In the genomic region with DNA sequence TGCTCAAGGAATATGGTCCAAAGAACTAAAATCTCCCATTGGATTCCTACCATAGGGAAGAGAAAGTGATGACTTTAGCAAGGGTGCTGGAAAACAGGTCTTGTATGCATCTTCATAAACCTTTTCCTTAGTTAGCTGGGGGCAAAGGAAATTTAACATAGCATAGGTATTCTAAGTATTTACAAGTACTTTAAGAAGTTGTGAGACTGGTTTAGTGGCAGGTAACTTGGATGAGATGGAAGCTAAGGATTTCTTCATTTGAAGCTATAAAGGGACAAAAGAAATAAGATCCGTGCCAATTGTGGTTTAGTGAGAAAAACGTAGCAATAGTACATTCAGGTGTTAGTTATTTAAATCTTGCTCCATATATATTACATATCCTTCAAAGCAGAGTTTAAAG, we compare ENCODE assay signal across 25 cellular contexts.
DNase-seq lines count a peak whose midpoint lies in the region; ATAC-seq and TF ChIP-seq lines count a peak whose summit lies in the region.
"Had no signal": no experiment of that assay in that cellular context is flagged by ENCODE, and none has a peak within 500 bp of the region (broad histone marks: within the 10 kb centered on the region; RNA-seq: fewer than 3 reads in every experiment).

No MANE protein-coding gene starts in this region.

- no peak overlapping the region for H3K4me3 Mint-ChIP-seq in GM23338
- H3K4me3 Mint-ChIP-seq in T-helper 2 cell treated with Interferon-gamma antibody and Interleukin-4, amounts not matched to agents 5 μg/mL and 100 μg/mL, for 36 hours, result no peak overlapping the region
- H3K4me3 Mint-ChIP-seq: B cell; CD8-positive, alpha-beta T cell had no signal

- no peak for TF ChIP-seq POLR2A in thyroid gland (IDR thresholded peaks at IDR 0.05)

- H3K9me3 ChIP-seq in PC-9 (ENCODE audit: insufficient read depth, low read depth) (no peaks in the 10 kb centered on the region), thyroid gland (no peaks in the 10 kb centered on the region)
- H3K9me3 ChIP-seq: A549, MG63, SJCRH30 had no signal

- no peak overlapping the region for H3K4ac ChIP-seq in mesendoderm (ENCODE audit: low read depth, low read length)

- POLR2A ChIA-PET in PC-9 (lab: Charles Lee; ENCODE audit: unreplicated experiment), result interaction anchor here (0.6 kb wide), 1 partner anchor 383 kb away, joined by 3 read pairs; no protein-coding TSS in a partner anchor

- no peaks in the 10 kb centered on the region for H3K36me3 ChIP-seq in GM23338 (ENCODE audit: insufficient read depth)
- H3K36me3 ChIP-seq in PC-9 (ENCODE audit: low read depth), result no peaks in the 10 kb centered on the region
- H3K36me3 ChIP-seq in mesendoderm (ENCODE audit: control insufficient read depth, insufficient read depth, low read length), result no peaks in the 10 kb centered on the region
- no peaks in the 10 kb centered on the region for H3K36me3 ChIP-seq in thyroid gland
- H3K36me3 ChIP-seq in H7 (replicated peaks; ENCODE audit: control insufficient read depth, insufficient read depth, low read length), result no peaks in the 10 kb centered on the region
- H3K36me3 ChIP-seq: MG63, SJCRH30 had no signal

- peaks cover 10% of the 10 kb centered on the region for H3K9me2 ChIP-seq in GM23338 (ENCODE audit: insufficient read depth)
- H3K9me2 ChIP-seq in PC-9 (ENCODE audit: insufficient read depth), result no peaks in the 10 kb centered on the region

- no peak overlapping the region for H3K4me2 ChIP-seq in GM23338
- H3K4me2 ChIP-seq in PC-9, result peak overlapping the region; percentile 64
- no peak overlapping the region for H3K4me2 ChIP-seq in mesendoderm (ENCODE audit: low read length)
- H3K4me2 ChIP-seq: A549 had no signal

- H3K27me3 Mint-ChIP-seq in GM23338 (ENCODE audit: insufficient read depth, low read depth, poor library complexity), result peaks cover 1% of the 10 kb centered on the region
- no peaks in the 10 kb centered on the region for H3K27me3 Mint-ChIP-seq in T-helper 2 cell treated with Interferon-gamma antibody and Interleukin-4, amounts not matched to agents 5 μg/mL and 100 μg/mL, for 36 hours (ENCODE audit: low read depth)
- H3K27me3 Mint-ChIP-seq: B cell had no signal

- peaks cover 29% of the 10 kb centered on the region for H3K4me1 Mint-ChIP-seq in GM23338
- no peaks in the 10 kb centered on the region for H3K4me1 Mint-ChIP-seq in T-helper 2 cell treated with Interferon-gamma antibody and Interleukin-4, amounts not matched to agents 5 μg/mL and 100 μg/mL, for 36 hours (ENCODE audit: low read depth)
- H3K4me1 Mint-ChIP-seq: B cell had no signal

- intact Hi-C loops in PC-9 (cut with micrococcal nuclease; ENCODE audit: unreplicated experiment), result loop anchor here (1.0 to 2.0 kb wide), 3 partner anchors 12 to 44 kb away; no protein-coding TSS in a partner anchor
- intact Hi-C loops in thyroid gland (cut with DNase I), result no loop called here

- H2AFZ ChIP-seq in GM23338 (no peak overlapping the region), PC-9 (no peak overlapping the region)

- CTCF ChIA-PET in PC-9 (lab: Charles Lee), result no interaction called here

- H2BK120ac ChIP-seq in mesendoderm (ENCODE audit: low read depth, low read length), result no peak overlapping the region

- H3K23ac ChIP-seq in mesendoderm (ENCODE audit: low read length), result no peak overlapping the region

- H3F3A ChIP-seq in GM23338 (replicated peaks; ENCODE audit: low read depth) (no peaks in the 10 kb centered on the region), PC-9 (ENCODE audit: insufficient read depth, low read depth) (peaks cover 37% of the 10 kb centered on the region)

- no peak overlapping the region for H2AK5ac ChIP-seq in mesendoderm (ENCODE audit: low read length)

- H3K79me1 ChIP-seq in mesendoderm (ENCODE audit: low read length), result no peaks in the 10 kb centered on the region

- no peak overlapping the region for H4K5ac ChIP-seq in mesendoderm (ENCODE audit: low read length)

- H3K4me3 ChIP-seq in GM23338 (no peak overlapping the region), PC-9 (no peak overlapping the region; the same call in 1 of the 2 replicates), epithelial cell of esophagus (ENCODE audit: low read length) (no peak overlapping the region), mesendoderm (ENCODE audit: low read length) (no peak overlapping the region), thyroid gland (replicated peaks in 1 of 3) (no peak overlapping the region), H7 (ENCODE audit: insufficient read depth, low read depth, low read length) (no peak overlapping the region)
- H3K4me3 ChIP-seq: A549, GM12878, MG63, SJCRH30 had no signal

- no peak overlapping the region for H2BK5ac ChIP-seq in mesendoderm (ENCODE audit: low read length)

- H3K36me3 Mint-ChIP-seq in GM23338 (ENCODE audit: low read depth), result peaks cover 7% of the 10 kb centered on the region; the same call in 2 of the 3 replicates
- H3K36me3 Mint-ChIP-seq in T-helper 2 cell treated with Interferon-gamma antibody and Interleukin-4, amounts not matched to agents 5 μg/mL and 100 μg/mL, for 36 hours (ENCODE audit: low read depth), result no peaks in the 10 kb centered on the region

- H3K79me2 ChIP-seq in GM23338 (replicated peaks; ENCODE audit: insufficient read depth), result no peaks in the 10 kb centered on the region
- H3K79me2 ChIP-seq in PC-9 (ENCODE audit: low read depth), result no peaks in the 10 kb centered on the region
- H3K79me2 ChIP-seq in mesendoderm (ENCODE audit: control insufficient read depth, insufficient read depth, low read length), result no peaks in the 10 kb centered on the region

- TF ChIP-seq CTCF in GM23338 (conservative IDR thresholded peaks at IDR 0.05; ENCODE audit: low read depth in 2 of 2) (no peak), PC-9 (conservative IDR thresholded peaks at IDR 0.05) (no peak), epithelial cell of esophagus (IDR thresholded peaks at IDR 0.05; ENCODE audit: insufficient read depth, low read depth, low read length, missing control alignments) (no peak), thyroid gland (IDR thresholded peaks at IDR 0.05) (no peak)

- no peak overlapping the region for H3K18ac ChIP-seq in mesendoderm (ENCODE audit: low read length)

- H3K27ac ChIP-seq in GM23338 (ENCODE audit: low read depth), result no peak overlapping the region
- H3K27ac ChIP-seq in PC-9, result peak overlapping the region; percentile 92
- H3K27ac ChIP-seq in mesendoderm (ENCODE audit: low read depth, low read length), result no peak overlapping the region
- no peak overlapping the region for H3K27ac ChIP-seq in thyroid gland
- H3K27ac ChIP-seq: A549, C4-2B, SJCRH30 had no signal

- ATAC-seq in GM23338, result no peak
- ATAC-seq: A549; CD8-positive, alpha-beta T cell; GM12878; HCT116 had no signal

- H3K9ac ChIP-seq in mesendoderm (ENCODE audit: low read length), result no peak overlapping the region

- DNase-seq in GM23338 (ENCODE audit: low spot score) (peak; percentile 42), PC-9 (peak in 1 of 2 experiments; percentile 96), epithelial cell of esophagus (ENCODE audit: low read depth) (peak; percentile 85), mesendoderm (peak; percentile 80), thyroid gland (no peak), H7 (no peak)
- DNase-seq in T-helper 2 cell treated with Interferon-gamma antibody and Interleukin-4, amounts not matched to agents 5 μg/mL and 100 μg/mL, for 36 hours (ENCODE audit: low spot score), result no peak
- DNase-seq: CD8-positive, alpha-beta T cell; DMS 273 treated with DMSO at 0.1 percent for 48 hours; DMS79; EL; GDM1; KG1; MG63; NCI-H1694; NCI-H2029 treated with DMSO at 0.1 percent for 48 hours; NCI-H446 treated with DMSO at 0.1 percent for 48 hours; NCI-H82; NK-92 treated with Interleukin-12 subunit alpha and Interleukin-12 subunit beta, amount 100 ng/mL, for 24 hours had no signal

- H4K20me1 ChIP-seq in GM23338 (replicated peaks; ENCODE audit: insufficient read depth) (no peaks in the 10 kb centered on the region), PC-9 (ENCODE audit: insufficient read depth) (no peaks in the 10 kb centered on the region)

- no peak overlapping the region for H4K8ac ChIP-seq in mesendoderm (ENCODE audit: low read depth, low read length)

- H3K4me1 ChIP-seq in GM23338 (ENCODE audit: insufficient read depth) (peaks cover 29% of the 10 kb centered on the region), PC-9 (replicated peaks; ENCODE audit: insufficient read depth) (peaks cover 59% of the 10 kb centered on the region), mesendoderm (ENCODE audit: control insufficient read depth, low read depth, low read length) (peaks cover 10% of the 10 kb centered on the region), thyroid gland (no peaks in the 10 kb centered on the region)
- H3K4me1 ChIP-seq: A549 had no signal

- no peak overlapping the region for H3K56ac ChIP-seq in mesendoderm (ENCODE audit: low read length)

- WGBS in mesendoderm (ENCODE audit: extremely low coverage, insufficient coverage, low lambda C conversion rate), result no CpG with 5 or more reads among the region's 2 CpGs
- WGBS in thyroid gland, 2 donors, result 40 to 48% methylated on average over 2 of the region's 2 CpGs

- H2BK15ac ChIP-seq in mesendoderm (replicated peaks; ENCODE audit: low read depth), result no peak overlapping the region

- no peaks in the 10 kb centered on the region for H3K9me3 Mint-ChIP-seq in GM23338
- no peaks in the 10 kb centered on the region for H3K9me3 Mint-ChIP-seq in T-helper 2 cell treated with Interferon-gamma antibody and Interleukin-4, amounts not matched to agents 5 μg/mL and 100 μg/mL, for 36 hours
- H3K9me3 Mint-ChIP-seq: CD8-positive, alpha-beta T cell had no signal

- BruUV-seq in PC-9 (replicated peaks; lab: Mats Ljungman, UMichigan), result no TSS peak

- H3K27me3 ChIP-seq in GM23338 (ENCODE audit: insufficient read depth) (no peaks in the 10 kb centered on the region), PC-9 (ENCODE audit: insufficient read depth, low read depth) (no peaks in the 10 kb centered on the region), mesendoderm (ENCODE audit: insufficient read depth, low read length, poor library complexity) (no peaks in the 10 kb centered on the region), thyroid gland (no peaks in the 10 kb centered on the region), H7 (ENCODE audit: control insufficient read depth, insufficient read depth, low read length) (no peaks in the 10 kb centered on the region)
- H3K27me3 ChIP-seq: MG63, SJCRH30 had no signal

- H3K27ac Mint-ChIP-seq in GM23338, result no peak overlapping the region; the same call in 1 of the 2 replicates
- no peak overlapping the region for H3K27ac Mint-ChIP-seq in T-helper 2 cell treated with Interferon-gamma antibody and Interleukin-4, amounts not matched to agents 5 μg/mL and 100 μg/mL, for 36 hours
- H3K27ac Mint-ChIP-seq: B cell; CD8-positive, alpha-beta T cell had no signal

TF ChIP-seq in GM23338, 12 proteins besides CTCF, POLR2A, EP300 and RAD21 (continues in another document):
- TF ChIP-seq STAT1 (IDR thresholded peaks at IDR 0.05; ENCODE audit: unreplicated experiment), result no peak
- TF ChIP-seq, protein P1, sequence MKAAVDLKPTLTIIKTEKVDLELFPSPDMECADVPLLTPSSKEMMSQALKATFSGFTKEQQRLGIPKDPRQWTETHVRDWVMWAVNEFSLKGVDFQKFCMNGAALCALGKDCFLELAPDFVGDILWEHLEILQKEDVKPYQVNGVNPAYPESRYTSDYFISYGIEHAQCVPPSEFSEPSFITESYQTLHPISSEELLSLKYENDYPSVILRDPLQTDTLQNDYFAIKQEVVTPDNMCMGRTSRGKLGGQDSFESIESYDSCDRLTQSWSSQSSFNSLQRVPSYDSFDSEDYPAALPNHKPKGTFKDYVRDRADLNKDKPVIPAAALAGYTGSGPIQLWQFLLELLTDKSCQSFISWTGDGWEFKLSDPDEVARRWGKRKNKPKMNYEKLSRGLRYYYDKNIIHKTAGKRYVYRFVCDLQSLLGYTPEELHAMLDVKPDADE (IDR thresholded peaks at IDR 0.05), result no peak

Comparison
In these comparisons a context has a peak if more than half of its experiments do, and no peak if none do; other contexts are left out.
1. DNase-seq: peak in GM23338 (single experiment), epithelial cell of esophagus (single experiment) and mesendoderm (single experiment); none in thyroid gland (0 of 2), H7 (single experiment) and T-helper 2 cell treated with Interferon-gamma antibody and Interleukin-4, amounts not matched to agents 5 μg/mL and 100 μg/mL, for 36 hours (single experiment).